18 cellular contexts compared by ENCODE assay signal in the genomic region with DNA sequence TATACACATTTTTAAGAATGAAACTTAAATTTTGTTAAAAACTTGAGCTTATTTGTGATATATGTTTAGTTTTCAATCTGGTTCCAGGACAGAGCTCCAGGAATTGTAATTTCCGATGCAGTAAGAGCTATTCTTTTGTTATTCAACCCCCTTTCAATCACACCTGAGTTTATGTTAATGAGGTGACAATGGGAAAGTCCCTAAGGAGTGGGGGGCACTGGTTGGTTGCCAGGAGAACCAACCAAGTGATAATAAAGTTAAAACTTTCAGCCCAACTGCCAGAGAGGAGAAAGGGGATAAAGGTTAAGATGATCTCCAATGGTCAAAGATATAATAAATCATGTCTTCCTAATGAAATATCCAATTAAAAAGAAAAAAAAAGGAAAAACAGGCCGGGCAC. TPM values are rescaled to one million over a fixed set of nuclear protein-coding genes. Genes with fewer than 3 reads are reported as not detected.
DNase-seq lines count a peak whose midpoint lies in the region; TF ChIP-seq lines count a peak whose summit lies in the region.
"Had no signal": no experiment of that assay in that cellular context is flagged by ENCODE, and none has a peak within 500 bp of the region (broad histone marks: within the 10 kb centered on the region; RNA-seq: fewer than 3 reads in every experiment).

No MANE protein-coding gene starts in this region.

- WGBS in endodermal cell (ENCODE audit: insufficient coverage in 1 of 2, insufficient read length in 1 of 2), 2 experiments = 53% methylated on average over 2 of the region's 2 CpGs; no CpG with 5 or more reads in 1 of the 2 experiments

- TF ChIP-seq CTCF in endodermal cell (conservative IDR thresholded peaks at IDR 0.05) = no peak
- no peak for TF ChIP-seq CTCF in osteoblast (IDR thresholded peaks at IDR 0.05; ENCODE audit: extremely low read depth, low read depth, low read length)

- peaks cover 17% of the 10 kb centered on the region for H3K4me1 ChIP-seq in HUES6 (ENCODE audit: control insufficient read depth, insufficient read depth, low read length)
- no peaks in the 10 kb centered on the region for H3K4me1 ChIP-seq in endodermal cell (ENCODE audit: control insufficient read depth, insufficient read depth, low read length)
- peaks cover 3% of the 10 kb centered on the region for H3K4me1 ChIP-seq in osteoblast (ENCODE audit: insufficient read depth, low read length)

- peaks cover 3% of the 10 kb centered on the region for H3K79me2 ChIP-seq in osteoblast (ENCODE audit: insufficient read depth, low read length)

- H3K4me3 ChIP-seq in HUES6 (ENCODE audit: low read depth, low read length) (no peak overlapping the region), endodermal cell (ENCODE audit: low read length) (no peak overlapping the region), osteoblast (ENCODE audit: insufficient read depth, low read length) (no peak overlapping the region)

- H3K36me3 Mint-ChIP-seq in activated T-cell treated with anti-CD3 and anti-CD28 coated beads, Interleukin-2, amount 50 U/mL, for 24 hours (ENCODE audit: low read depth) = peaks cover 73% of the 10 kb centered on the region
- H3K36me3 Mint-ChIP-seq in endodermal cell (ENCODE audit: low read depth) = peaks cover 68% of the 10 kb centered on the region

- no peaks in the 10 kb centered on the region for H3K9me3 ChIP-seq in HUES6 (ENCODE audit: control insufficient read depth, insufficient read depth, low read depth, low read length)
- H3K9me3 ChIP-seq in endodermal cell (ENCODE audit: control insufficient read depth, low read length) = no peaks in the 10 kb centered on the region
- H3K9me3 ChIP-seq in osteoblast (ENCODE audit: low read depth, low read length) = no peaks in the 10 kb centered on the region

- H2AFZ ChIP-seq in osteoblast (ENCODE audit: low read length) = no peak overlapping the region

- H3K4me3 Mint-ChIP-seq in activated T-cell treated with anti-CD3 and anti-CD28 coated beads, Interleukin-2, amount 50 U/mL, for 24 hours = no peak overlapping the region
- H3K4me3 Mint-ChIP-seq in endodermal cell = no peak overlapping the region
- H3K4me3 Mint-ChIP-seq: CD14-positive monocyte had no signal

- DNase-seq in activated T-cell treated with anti-CD3 and anti-CD28 coated beads, Interleukin-2, amount 50 U/mL, for 24 hours = no peak
- no peak for DNase-seq in activated T-cell treated with anti-CD3 and anti-CD28 coated beads, Interleukin-2, amount 50 U/mL, for 48 hours
- DNase-seq in endodermal cell (peak; percentile 69), osteoblast (ENCODE audit: insufficient read length, low spot score, missing footprints) (peak; percentile 6), NCI-H446 treated with DMSO at 0.1 percent for 48 hours (lab: John Stamatoyannopoulos, UW) (no peak), NCI-H1694 (lab: John Stamatoyannopoulos, UW) (no peak), KG1 (lab: John Stamatoyannopoulos, UW) (no peak)
- DNase-seq: DMS79 treated with DMSO at 0.1 percent for 48 hours, HCEC 1CT, MV-4-11, NCI-H1417, NCI-H1930, NCI-H226, NCI-H526 had no signal

- no peaks in the 10 kb centered on the region for H3K27me3 Mint-ChIP-seq in activated T-cell treated with anti-CD3 and anti-CD28 coated beads, Interleukin-2, amount 50 U/mL, for 24 hours
- no peaks in the 10 kb centered on the region for H3K27me3 Mint-ChIP-seq in endodermal cell (ENCODE audit: insufficient read depth)

- no peak overlapping the region for H3K9ac ChIP-seq in HUES6 (ENCODE audit: low read length)
- no peak overlapping the region for H3K9ac ChIP-seq in endodermal cell (ENCODE audit: extremely low read depth, low read length, poor library complexity, severe bottlenecking)
- H3K9ac ChIP-seq: KMS-11 had no signal

- H3K4me1 Mint-ChIP-seq in activated T-cell treated with anti-CD3 and anti-CD28 coated beads, Interleukin-2, amount 50 U/mL, for 24 hours (ENCODE audit: low read depth) = peaks cover 23% of the 10 kb centered on the region
- peaks cover 18% of the 10 kb centered on the region for H3K4me1 Mint-ChIP-seq in endodermal cell

- no peaks in the 10 kb centered on the region for H4K20me1 ChIP-seq in osteoblast (ENCODE audit: insufficient read depth, low read length)

- peak overlapping the region; percentile 65 for H3K27ac Mint-ChIP-seq in activated T-cell treated with anti-CD3 and anti-CD28 coated beads, Interleukin-2, amount 50 U/mL, for 24 hours
- peak overlapping the region; percentile 92 for H3K27ac Mint-ChIP-seq in endodermal cell

- H3K4me2 ChIP-seq in osteoblast (ENCODE audit: insufficient read depth, low read length) = no peak overlapping the region
- H3K4me2 ChIP-seq: KMS-11 had no signal

- H3K27me3 ChIP-seq in HUES6 (ENCODE audit: control insufficient read depth, insufficient read depth, low read length) (no peaks in the 10 kb centered on the region), endodermal cell (ENCODE audit: control insufficient read depth, insufficient read depth, low read length, poor library complexity, severe bottlenecking) (no peaks in the 10 kb centered on the region), osteoblast (ENCODE audit: insufficient read depth, low read length) (no peaks in the 10 kb centered on the region)

- H3K27ac ChIP-seq in HUES6 (ENCODE audit: low read depth, low read length) (peak overlapping the region; percentile 43), endodermal cell (ENCODE audit: low read depth, low read length) (no peak overlapping the region), osteoblast (ENCODE audit: low read depth, low read length) (no peak overlapping the region)
- H3K27ac ChIP-seq: 22Rv1, KMS-11 had no signal

- no peaks in the 10 kb centered on the region for H3K9me3 Mint-ChIP-seq in activated T-cell treated with anti-CD3 and anti-CD28 coated beads, Interleukin-2, amount 50 U/mL, for 24 hours
- no peaks in the 10 kb centered on the region for H3K9me3 Mint-ChIP-seq in endodermal cell
- H3K9me3 Mint-ChIP-seq: CD14-positive monocyte had no signal

- peaks cover 65% of the 10 kb centered on the region for H3K36me3 ChIP-seq in HUES6 (ENCODE audit: control insufficient read depth, insufficient read depth, low read length)
- H3K36me3 ChIP-seq in endodermal cell (ENCODE audit: control insufficient read depth, insufficient read depth, low read length) = peaks cover 59% of the 10 kb centered on the region
- H3K36me3 ChIP-seq in osteoblast (ENCODE audit: insufficient read depth, low read length) = peaks cover 9% of the 10 kb centered on the region

RNA-seq across cellular contexts. Expression of a gene that starts 19.8 kb away (rescaled TPM):
- total RNA-seq in endodermal cell (100 to 1,000 TPM in 1 of 2 donors, 10 to 100 TPM in 1; 85.4 to 145 TPM), osteoblast (21.2 and 21.4 TPM in 2 replicates)
- polyA plus RNA-seq in endodermal cell (2013, experiment 1 of 2) = 24.9 TPM
- 23.9 TPM for polyA plus RNA-seq in endodermal cell (2013, experiment 2 of 2)

RNA-seq across cellular contexts. Expression of a gene that starts 29.9 kb away (rescaled TPM):
- 10 to 100 TPM; 31.1 to 40.0 TPM for total RNA-seq in endodermal cell
- 25.0 TPM for polyA plus RNA-seq in endodermal cell (2013, experiment 1 of 2)
- 27.0 TPM for polyA plus RNA-seq in endodermal cell (2013, experiment 2 of 2)
- 13.0 and 14.4 TPM in 2 replicates for total RNA-seq in osteoblast

Comparison
In these comparisons a context has a peak if more than half of its experiments do, and no peak if none do; other contexts are left out.
1. DNase-seq: peak in endodermal cell (single experiment) and osteoblast (single experiment); none in activated T-cell treated with anti-CD3 and anti-CD28 coated beads, Interleukin-2, amount 50 U/mL, for 24 hours (single experiment), activated T-cell treated with anti-CD3 and anti-CD28 coated beads, Interleukin-2, amount 50 U/mL, for 48 hours (0 of 2), NCI-H446 treated with DMSO at 0.1 percent for 48 hours (single experiment), NCI-H1694 (single experiment) and KG1 (single experiment).